Comparison of ENCODE assay signal across 17 cellular contexts in the genomic region with DNA sequence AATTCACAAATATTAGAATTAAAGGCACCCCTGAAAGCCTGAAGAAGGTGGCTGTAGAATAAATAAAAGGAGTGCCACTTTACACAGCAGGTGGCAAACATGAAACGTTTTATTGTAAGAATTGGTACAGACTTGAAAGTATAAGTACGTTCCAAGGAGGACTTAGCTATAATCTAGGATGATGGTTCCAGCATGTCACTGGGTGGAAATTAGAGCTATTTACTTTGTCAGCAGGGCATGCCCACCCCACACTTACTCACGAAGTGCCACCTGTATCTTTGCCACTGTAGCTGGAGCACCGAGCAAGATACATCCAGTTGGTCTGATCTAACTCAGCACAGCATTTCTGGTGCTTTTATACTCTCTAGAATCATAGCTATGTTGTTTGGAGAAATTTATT.
"Had no signal": no experiment of that assay in that cellular context is flagged by ENCODE, and none has a peak within 500 bp of the region (broad histone marks: within the 10 kb centered on the region; RNA-seq: fewer than 3 reads in every experiment).

No MANE protein-coding gene starts in this region.

- H3K4me1 ChIP-seq: SJSA1 had no signal

- H3K4me3 ChIP-seq: K562, SJSA1, SK-N-MC had no signal

- H3K27ac ChIP-seq: HL-60, KMS-11, SJSA1, SK-N-MC had no signal

- H3K9ac ChIP-seq: KMS-11 had no signal

- H3K9me3 ChIP-seq: SJSA1 had no signal

- H3K27me3 ChIP-seq: SJSA1 had no signal

- H3K4me2 ChIP-seq: KMS-11 had no signal

- ATAC-seq: K562 had no signal

- DNase-seq: Kasumi-1, MM.1S, NCI-H1092 treated with DMSO at 0.1 percent for 48 hours, NCI-H146, NCI-H1694 treated with DMSO at 0.1 percent for 48 hours, NCI-H2029 treated with DMSO at 0.1 percent for 48 hours, NCI-H2171, NCI-H526 treated with DMSO at 0.1 percent for 48 hours, NCI-H774, Right ventricle myocardium superior, RPMI8226, SIG-M5 had no signal

- H3K36me3 ChIP-seq: SJSA1 had no signal
